Comparison of ENCODE assay signal across 14 cellular contexts in the genomic region with DNA sequence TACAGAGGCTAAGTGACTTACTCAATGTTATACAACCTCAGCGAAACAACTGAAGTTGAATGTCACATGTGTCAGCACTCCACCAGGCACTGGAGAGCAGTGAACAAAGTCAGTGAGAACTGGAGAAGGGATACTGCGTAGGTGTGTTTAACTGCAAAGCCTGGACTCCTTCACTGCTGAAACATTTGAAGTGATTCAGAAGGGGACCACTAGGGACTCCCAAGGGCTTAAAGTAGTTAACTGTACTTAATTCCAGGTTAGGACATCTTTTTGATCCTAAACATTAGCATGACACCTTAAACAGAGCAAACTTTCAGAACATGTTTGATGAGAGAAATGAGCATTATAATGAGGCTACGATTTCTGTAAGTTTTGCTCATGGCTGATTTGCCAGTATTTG. TPM values are rescaled to one million over a fixed set of nuclear protein-coding genes. Genes with fewer than 3 reads are reported as not detected.
DNase-seq lines count a peak whose midpoint lies in the region; ATAC-seq and TF ChIP-seq lines count a peak whose summit lies in the region.
"Had no signal": no experiment of that assay in that cellular context is flagged by ENCODE, and none has a peak within 500 bp of the region (broad histone marks: within the 10 kb centered on the region; RNA-seq: fewer than 3 reads in every experiment).

No MANE protein-coding gene starts in this region.

- WGBS in endodermal cell (ENCODE audit: insufficient coverage in 1 of 2, insufficient read length in 1 of 2), 2 experiments = 81 to 86% methylated on average over 2 to 3 of the region's 3 CpGs

- no peak overlapping the region for H3K4me3 ChIP-seq in OCI-LY3 (ENCODE audit: low read length)
- H3K4me3 ChIP-seq in endodermal cell (ENCODE audit: low read length) = no peak overlapping the region
- H3K4me3 ChIP-seq in effector memory CD4-positive, alpha-beta T cell (ENCODE audit: insufficient read depth, low read depth, low read length, poor library complexity, severe bottlenecking) = no peak overlapping the region
- H3K4me3 ChIP-seq: tibial nerve had no signal

- H3K36me3 Mint-ChIP-seq in endodermal cell (ENCODE audit: low read depth) = peaks cover 3% of the 10 kb centered on the region
- H3K36me3 Mint-ChIP-seq in activated CD4-positive, alpha-beta T cell treated with anti-CD3 and anti-CD28 coated beads, Interleukin-2, amount 10 ng/mL, durations not matched to agents 7 days and 5 days (ENCODE audit: low read depth) = peaks cover 3% of the 10 kb centered on the region

- no peak overlapping the region for H2AFZ ChIP-seq in OCI-LY3 (ENCODE audit: low read depth, low read length)

- CTCF ChIA-PET in activated CD4-positive, alpha-beta T cell treated with anti-CD3 and anti-CD28 coated beads, Interleukin-2, amount 10 ng/mL, durations not matched to agents 7 days and 5 days (lab: Charles Lee) = interaction anchor here (0.7 kb wide), 1 partner anchor 351 kb away, joined by 3 read pairs; no protein-coding TSS in a partner anchor

- H3K27me3 Mint-ChIP-seq in endodermal cell (ENCODE audit: insufficient read depth) = no peaks in the 10 kb centered on the region
- H3K27me3 Mint-ChIP-seq in activated CD4-positive, alpha-beta T cell treated with anti-CD3 and anti-CD28 coated beads, Interleukin-2, amount 10 ng/mL, durations not matched to agents 7 days and 5 days = no peaks in the 10 kb centered on the region
- H3K27me3 Mint-ChIP-seq: effector memory CD8-positive, alpha-beta T cell had no signal

- H3K4me2 ChIP-seq in OCI-LY3 (ENCODE audit: low read length) = no peak overlapping the region

- no peaks in the 10 kb centered on the region for H3K36me3 ChIP-seq in OCI-LY3 (replicated peaks; ENCODE audit: low read depth, low read length)
- no peaks in the 10 kb centered on the region for H3K36me3 ChIP-seq in endodermal cell (ENCODE audit: control insufficient read depth, insufficient read depth, low read length)
- no peaks in the 10 kb centered on the region for H3K36me3 ChIP-seq in effector memory CD4-positive, alpha-beta T cell (ENCODE audit: control insufficient read depth, insufficient read depth, low read length)
- H3K36me3 ChIP-seq: tibial nerve had no signal

- no peaks in the 10 kb centered on the region for H3K4me1 ChIP-seq in OCI-LY3 (ENCODE audit: low read length)
- no peaks in the 10 kb centered on the region for H3K4me1 ChIP-seq in endodermal cell (ENCODE audit: control insufficient read depth, insufficient read depth, low read length)
- no peaks in the 10 kb centered on the region for H3K4me1 ChIP-seq in effector memory CD4-positive, alpha-beta T cell (ENCODE audit: control insufficient read depth, insufficient read depth, low read length, poor library complexity, severe bottlenecking)
- H3K4me1 ChIP-seq: tibial nerve had no signal

- peaks cover 26% of the 10 kb centered on the region for H3K9me3 Mint-ChIP-seq in endodermal cell
- H3K9me3 Mint-ChIP-seq in activated CD4-positive, alpha-beta T cell treated with anti-CD3 and anti-CD28 coated beads, Interleukin-2, amount 10 ng/mL, durations not matched to agents 7 days and 5 days = peaks cover 10% of the 10 kb centered on the region
- H3K9me3 Mint-ChIP-seq: effector memory CD8-positive, alpha-beta T cell had no signal

- no peaks in the 10 kb centered on the region for H3K79me2 ChIP-seq in OCI-LY3 (ENCODE audit: low read length)

- H3K9ac ChIP-seq in OCI-LY3 (ENCODE audit: low read length) = no peak overlapping the region
- no peak overlapping the region for H3K9ac ChIP-seq in endodermal cell (ENCODE audit: extremely low read depth, low read length, poor library complexity, severe bottlenecking)

- DNase-seq in 8988T (peak; percentile 26), EL (peak; percentile 4), endodermal cell (no peak)
- DNase-seq in effector memory CD4-positive, alpha-beta T cell = no peak
- no peak for DNase-seq in activated CD4-positive, alpha-beta T cell treated with anti-CD3 and anti-CD28 coated beads, Interleukin-2, amount 10 ng/mL, durations not matched to agents 7 days and 5 days
- no peak for DNase-seq in activated CD4-positive, CD25-positive, alpha-beta regulatory T cell (lab: John Stamatoyannopoulos, UW)
- DNase-seq: activated effector memory CD4-positive, alpha-beta T cell treated with Interleukin-2 at 50 U/mL for 16 hours; COR-L47; effector memory CD8-positive, alpha-beta T cell; islet precursor cell had no signal

- no peak for ATAC-seq in GM21447 (IDR thresholded peaks at IDR 0.05; ENCODE audit: unreplicated experiment)
- ATAC-seq: effector memory CD8-positive, alpha-beta T cell had no signal

- H3K27ac ChIP-seq in OCI-LY3 (ENCODE audit: low read length) = no peak overlapping the region
- no peak overlapping the region for H3K27ac ChIP-seq in endodermal cell (ENCODE audit: low read depth, low read length)
- H3K27ac ChIP-seq in effector memory CD4-positive, alpha-beta T cell (ENCODE audit: insufficient read depth, low read length, poor library complexity, severe bottlenecking) = no peak overlapping the region
- H3K27ac ChIP-seq: HL-60, tibial nerve had no signal

- no peak overlapping the region for H3K4me3 Mint-ChIP-seq in endodermal cell
- no peak overlapping the region for H3K4me3 Mint-ChIP-seq in activated CD4-positive, alpha-beta T cell treated with anti-CD3 and anti-CD28 coated beads, Interleukin-2, amount 10 ng/mL, durations not matched to agents 7 days and 5 days
- H3K4me3 Mint-ChIP-seq: effector memory CD8-positive, alpha-beta T cell had no signal

- POLR2A ChIA-PET in activated CD4-positive, alpha-beta T cell treated with anti-CD3 and anti-CD28 coated beads, Interleukin-2, amount 10 ng/mL, durations not matched to agents 7 days and 5 days (lab: Charles Lee) = no interaction called here

- H3K9me3 ChIP-seq in OCI-LY3 (ENCODE audit: insufficient read depth, low read length) (no peaks in the 10 kb centered on the region; the same call in 1 of the 2 replicates), endodermal cell (ENCODE audit: control insufficient read depth, low read length) (peaks cover 18% of the 10 kb centered on the region)
- H3K9me3 ChIP-seq in effector memory CD4-positive, alpha-beta T cell (ENCODE audit: control insufficient read depth, low read length) = no peaks in the 10 kb centered on the region

- TF ChIP-seq CTCF in OCI-LY3 (IDR thresholded peaks at IDR 0.05; ENCODE audit: low read depth, low read length) = peak; percentile 9; the same call in 1 of the 2 replicates
- peak; percentile 72 for TF ChIP-seq CTCF in endodermal cell (conservative IDR thresholded peaks at IDR 0.05)

- H4K20me1 ChIP-seq in OCI-LY3 (ENCODE audit: insufficient read depth, low read length) = no peaks in the 10 kb centered on the region

- H3K4me1 Mint-ChIP-seq in endodermal cell = no peaks in the 10 kb centered on the region
- peaks cover 6% of the 10 kb centered on the region for H3K4me1 Mint-ChIP-seq in activated CD4-positive, alpha-beta T cell treated with anti-CD3 and anti-CD28 coated beads, Interleukin-2, amount 10 ng/mL, durations not matched to agents 7 days and 5 days

- no peak overlapping the region for H3K27ac Mint-ChIP-seq in endodermal cell
- no peak overlapping the region for H3K27ac Mint-ChIP-seq in activated CD4-positive, alpha-beta T cell treated with anti-CD3 and anti-CD28 coated beads, Interleukin-2, amount 10 ng/mL, durations not matched to agents 7 days and 5 days

- H3K27me3 ChIP-seq in OCI-LY3 (ENCODE audit: low read depth, low read length) = no peaks in the 10 kb centered on the region
- no peaks in the 10 kb centered on the region for H3K27me3 ChIP-seq in endodermal cell (ENCODE audit: control insufficient read depth, insufficient read depth, low read length, poor library complexity, severe bottlenecking)
- no peaks in the 10 kb centered on the region for H3K27me3 ChIP-seq in effector memory CD4-positive, alpha-beta T cell (replicated peaks; ENCODE audit: control insufficient read depth, insufficient read depth, low read length, poor library complexity, severe bottlenecking)
- H3K27me3 ChIP-seq: tibial nerve had no signal

RNA-seq across cellular contexts. Expression of a gene that starts 45.0 kb away (rescaled TPM):
- total RNA-seq in endodermal cell = 1 to 10 TPM; 9.2 to 9.8 TPM
- polyA plus RNA-seq in endodermal cell (2013, experiment 1 of 2) = 8.4 TPM
- polyA plus RNA-seq in endodermal cell (2013, experiment 2 of 2) = 7.1 TPM
- 10 to 100 TPM; 17.6 to 19.1 TPM for total RNA-seq in activated CD4-positive, alpha-beta T cell treated with anti-CD3 and anti-CD28 coated beads, Interleukin-2, amount 10 ng/mL, durations not matched to agents 7 days and 5 days

Comparison
In these comparisons a context has a peak if more than half of its experiments do, and no peak if none do; other contexts are left out.
1. DNase-seq: peak in 8988T (single experiment) and EL (single experiment); none in endodermal cell (single experiment), effector memory CD4-positive, alpha-beta T cell (0 of 3), activated CD4-positive, alpha-beta T cell treated with anti-CD3 and anti-CD28 coated beads, Interleukin-2, amount 10 ng/mL, durations not matched to agents 7 days and 5 days (single experiment) and activated CD4-positive, CD25-positive, alpha-beta regulatory T cell (0 of 4).